Comparison of ENCODE assay signal across 7 cellular contexts in genomic region chr12:132143328-132144071, GRCh38. TPM values are rescaled to one million over a fixed set of nuclear protein-coding genes. Genes with fewer than 3 reads are reported as not detected.
DNase-seq lines count a peak whose midpoint lies in the region; ATAC-seq and TF ChIP-seq lines count a peak whose summit lies in the region.

No MANE protein-coding gene starts in this region.

- no peak for TF ChIP-seq CTCF in HFFc6 (IDR thresholded peaks at IDR 0.05)
- no peak for TF ChIP-seq CTCF in Panc1 (IDR thresholded peaks at IDR 0.05)
- TF ChIP-seq CTCF in colonic mucosa (IDR thresholded peaks at IDR 0.05), result no peak

- H3K9ac ChIP-seq in colonic mucosa (ENCODE audit: low read depth in 2 of 2, low read length in 2 of 2) (peak overlapping the region; percentile 61 to 92), mucosa of rectum (ENCODE audit: low read depth in 1 of 2, low read length in 2 of 2) (peak overlapping the region; percentile 60 to 89)

- peak overlapping the region; percentile 91 for H3K4me3 Mint-ChIP-seq in HFFc6

- CTCF ChIA-PET in Panc1 (lab: Charles Lee), result no interaction called here

- 0 out of 2 replicates have a peak, but pooled peaks cover 5% of the 10 kb centered on the region for H3K36me3 ChIP-seq in Panc1 (ENCODE audit: control insufficient read depth, insufficient read depth, low read length)
- peaks cover 7% of the 10 kb centered on the region for H3K36me3 ChIP-seq in colonic mucosa
- peaks cover 34 to 35% of the 10 kb centered on the region in 2 donors for H3K36me3 ChIP-seq in mucosa of rectum (ENCODE audit: control insufficient read depth in 2 of 2, insufficient read depth in 2 of 2, low read length in 2 of 2)

- peaks cover 4% of the 10 kb centered on the region for H3K27me3 Mint-ChIP-seq in HFFc6 (ENCODE audit: insufficient read depth)

- in situ Hi-C loops in Panc1 (cut with HindIII; ENCODE audit: low pct_unique_long_range_greater_than_20kb, low sequenced_read_pairs), result no loop called here

- peak overlapping the region; percentile 59 to 83 for H3K4me3 ChIP-seq in Panc1 (ENCODE audit: low read depth in 2 of 2, low read length in 2 of 2)
- peak overlapping the region; percentile 98 for H3K4me3 ChIP-seq in colonic mucosa
- peak overlapping the region; percentile 81 to 83 for H3K4me3 ChIP-seq in mucosa of rectum (ENCODE audit: low read length in 2 of 2)

- DNase-seq in HFFc6, result no peak
- DNase-seq in Panc1 (ENCODE audit: low read depth, low spot score), result no peak
- DNase-seq in colonic mucosa, result no peak
- no peak for DNase-seq in NCI-H345 treated with DMSO at 0.1 percent for 48 hours (lab: John Stamatoyannopoulos, UW; ENCODE audit: unreplicated experiment)
- DNase-seq in OCI-M2 (lab: John Stamatoyannopoulos, UW; ENCODE audit: unreplicated experiment), result no peak

- no TSS peak for BruUV-seq in Panc1 (replicated peaks; lab: Mats Ljungman, UMichigan)

- peaks cover 30% of the 10 kb centered on the region for H3K4me1 Mint-ChIP-seq in HFFc6 (ENCODE audit: low read depth)

- H3K9me3 Mint-ChIP-seq in HFFc6, result no peaks in the 10 kb centered on the region

- H3K36me3 Mint-ChIP-seq in HFFc6 (ENCODE audit: low read depth), result peaks cover 10% of the 10 kb centered on the region

- H3K27ac Mint-ChIP-seq in HFFc6, result peak overlapping the region; percentile 69

- H3K27me3 ChIP-seq in Panc1 (ENCODE audit: control insufficient read depth, insufficient read depth, low read length) (no peaks in the 10 kb centered on the region), colonic mucosa (no peaks in the 10 kb centered on the region), mucosa of rectum (ENCODE audit: control insufficient read depth in 2 of 2, insufficient read depth in 2 of 2, low read length in 2 of 2) (no peaks in the 10 kb centered on the region)

- ATAC-seq in GM18858 (IDR thresholded peaks at IDR 0.05; ENCODE audit: unreplicated experiment) (peak; percentile 16), Panc1 (peak; percentile 44)

- H3K9me3 ChIP-seq in Panc1 (ENCODE audit: control insufficient read depth, insufficient read depth, low read depth, low read length) (no peaks in the 10 kb centered on the region), colonic mucosa (no peaks in the 10 kb centered on the region), mucosa of rectum (ENCODE audit: control insufficient read depth in 2 of 2, low read length in 2 of 2) (no peaks in the 10 kb centered on the region)

- POLR2A ChIA-PET in Panc1 (lab: Charles Lee), result no interaction called here

- intact Hi-C loops in Panc1 (cut with micrococcal nuclease; ENCODE audit: unreplicated experiment) (no loop called here), colonic mucosa (cut with DNase I) (no loop called here)

- H3K27ac ChIP-seq in Panc1 (ENCODE audit: low read length) (peak overlapping the region; percentile 34; the same call in 1 of the 2 replicates), colonic mucosa (no peak overlapping the region), mucosa of rectum (ENCODE audit: low read depth in 2 of 2, low read length in 2 of 2) (peak overlapping the region in 1 of 2 donors; percentile 68)

- H3K4me1 ChIP-seq in Panc1 (ENCODE audit: control insufficient read depth, insufficient read depth, low read length) (peaks cover 10% of the 10 kb centered on the region; the same call in 1 of the 2 replicates), colonic mucosa (peaks cover 19% of the 10 kb centered on the region), mucosa of rectum (ENCODE audit: control insufficient read depth in 2 of 2, insufficient read depth in 2 of 2, low read length in 2 of 2) (peaks cover 18 to 20% of the 10 kb centered on the region in 2 donors)

RNA-seq across cellular contexts. Expression of gene DDX51, which starts 0.6 kb away (rescaled TPM):
- total RNA-seq in HFFc6 (2021; fragmentation: NEBNext Ultra II Directional; extraction: Animal tissue kit (Norgen Biotek cat#: 25700)), result 10 to 100 TPM; 13.8 to 18.3 (median 16.8) TPM
- 29.3 TPM for total RNA-seq in Panc1 (2021; ENCODE audit: unreplicated experiment)
- 38.0 TPM for polyA plus RNA-seq in Panc1 (2012; ENCODE audit: insufficient read length)
- total RNA-seq in colonic mucosa, result 10 to 100 TPM in 1 of 2 donors, 1 to 10 TPM in 1; 9.4 to 22.9 TPM

RNA-seq across cellular contexts. Expression of gene NOC4L, which starts 0.8 kb away (rescaled TPM):
- 10 to 100 TPM; 25.8 to 33.5 (median 31.3) TPM for total RNA-seq in HFFc6 (2021; fragmentation: NEBNext Ultra II Directional; extraction: Animal tissue kit (Norgen Biotek cat#: 25700))
- total RNA-seq in Panc1 (2021; ENCODE audit: unreplicated experiment), result 29.8 TPM
- 30.0 TPM for polyA plus RNA-seq in Panc1 (2012; ENCODE audit: insufficient read length)
- total RNA-seq in colonic mucosa, result 10 to 100 TPM; 12.5 to 29.7 TPM
